8 cellular contexts compared by ENCODE assay signal in genomic region chr1:47424336-47424982, GRCh38. TPM values are rescaled to one million over a fixed set of nuclear protein-coding genes. Genes with fewer than 3 reads are reported as not detected.
A peak's percentile ranks its signal among the peaks of the same experiment; 100 is the strongest.
DNase-seq lines count a peak whose midpoint lies in the region; ATAC-seq and TF ChIP-seq lines count a peak whose summit lies in the region.

No MANE protein-coding gene starts in this region.

- TF ChIP-seq EP300 in SK-N-SH (IDR thresholded peaks at IDR 0.05; ENCODE audit: borderline replicate concordance in 1 of 2, low read depth in 1 of 2, low read length in 1 of 2) = no peak

- intact Hi-C loops in head of caudate nucleus (cut with DNase I) = no loop called here
- intact Hi-C loops in tibial artery (cut with DNase I; ENCODE audit: low total_unique reads) = loop anchor here (10.0 kb wide), 1 partner anchor 230 kb away; the partner anchor contains the start of gene PDZK1IP1

- H2AFZ ChIP-seq in Loucy (ENCODE audit: low read length) (no peak overlapping the region), SK-N-SH (ENCODE audit: low read depth) (no peak overlapping the region)

- POLR2A ChIA-PET in SK-N-SH (lab: Yijun Ruan, JAX) = no interaction called here

- no peaks in the 10 kb centered on the region for H4K20me1 ChIP-seq in Loucy (ENCODE audit: insufficient read depth, low read length, poor library complexity, severe bottlenecking)
- H4K20me1 ChIP-seq in SK-N-SH (ENCODE audit: insufficient read depth) = no peaks in the 10 kb centered on the region

- H3K9ac ChIP-seq in Loucy (ENCODE audit: low read depth, low read length, poor library complexity, severe bottlenecking) = no peak overlapping the region
- H3K9ac ChIP-seq in SK-N-SH = no peak overlapping the region

- H3K36me3 ChIP-seq in Loucy (ENCODE audit: insufficient read depth, low read length) (no peaks in the 10 kb centered on the region), SK-N-SH (replicated peaks in 1 of 2; ENCODE audit: control insufficient read depth in 1 of 2, insufficient read depth in 2 of 2, low read length in 1 of 2) (no peaks in the 10 kb centered on the region), tibial artery (no peaks in the 10 kb centered on the region)

- no peaks in the 10 kb centered on the region for H3F3A ChIP-seq in Loucy (ENCODE audit: low read depth)
- no peaks in the 10 kb centered on the region for H3F3A ChIP-seq in SK-N-SH (replicated peaks; ENCODE audit: insufficient read depth)

- peak; percentile 61 for TF ChIP-seq RAD21 in SK-N-SH (IDR thresholded peaks at IDR 0.05; ENCODE audit: low read length)

- H3K9me2 ChIP-seq in Loucy (replicated peaks; ENCODE audit: low read depth, low read length) (no peaks in the 10 kb centered on the region), SK-N-SH (no peaks in the 10 kb centered on the region)

- CTCF ChIA-PET in SK-N-SH (lab: Yijun Ruan, JAX) = interaction anchor here (0.6 to 28.7 kb wide), 26 partner anchors 10 to 1013 kb away, joined by 3 to 1422 read pairs (median 5); partner anchors contain the start of gene FOXD2

- TF ChIP-seq CTCF in Loucy (conservative IDR thresholded peaks at IDR 0.05; ENCODE audit: low read length) = peak; percentile 84
- peak; percentile 81 for TF ChIP-seq CTCF in SK-N-SH (IDR thresholded peaks at IDR 0.05)
- TF ChIP-seq CTCF in tibial artery (IDR thresholded peaks at IDR 0.05) = peak; percentile 58 to 63

- H3K4me2 ChIP-seq in Loucy (ENCODE audit: low read depth, low read length, poor library complexity, severe bottlenecking) (no peak overlapping the region), SK-N-SH (no peak overlapping the region)

- H3K27me3 ChIP-seq in Loucy (ENCODE audit: insufficient read depth, low read length, poor library complexity, severe bottlenecking) (no peaks in the 10 kb centered on the region), SK-N-SH (ENCODE audit: insufficient read depth) (peaks cover 18% of the 10 kb centered on the region; the same call in 1 of the 2 replicates), tibial artery (no peaks in the 10 kb centered on the region)

- H3K79me2 ChIP-seq in Loucy (ENCODE audit: insufficient read depth, low read length) (no peaks in the 10 kb centered on the region), SK-N-SH (ENCODE audit: insufficient read depth) (no peaks in the 10 kb centered on the region)

- ATAC-seq in GM21619 (IDR thresholded peaks at IDR 0.05; ENCODE audit: unreplicated experiment) (no peak), GM18520 (IDR thresholded peaks at IDR 0.05; ENCODE audit: unreplicated experiment) (no peak)

- H3K4me3 ChIP-seq in Loucy (ENCODE audit: low read length, poor library complexity, severe bottlenecking) (no peak overlapping the region), SK-N-SH (ENCODE audit: low read depth in 2 of 2, low read length in 1 of 2) (no peak overlapping the region), tibial artery (no peak overlapping the region)

- H3K27ac ChIP-seq in SK-N-SH (ENCODE audit: low read depth in 2 of 2, low read length in 1 of 2) = no peak overlapping the region
- H3K27ac ChIP-seq in tibial artery = no peak overlapping the region

- 3% methylated on average over 6 of the region's 6 CpGs for WGBS in SK-N-SH (ENCODE audit: low lambda C conversion rate)

- H3K9me3 ChIP-seq in Loucy (ENCODE audit: insufficient read depth, low read depth, low read length) (no peaks in the 10 kb centered on the region), SK-N-SH (no peaks in the 10 kb centered on the region), tibial artery (no peaks in the 10 kb centered on the region)

- DNase-seq in EH (ENCODE audit: low read depth) = peak; percentile 76
- peak; percentile 65 for DNase-seq in SK-N-SH
- peak in 24 of 42 donors; percentile 5 to 66 (median 36) for DNase-seq in head of caudate nucleus
- peak in 1 of 2 donors; percentile 45 for DNase-seq in tibial artery
- no peak for DNase-seq in T1000 (lab: John Stamatoyannopoulos, UW)

- H3K4me1 ChIP-seq in Loucy (ENCODE audit: insufficient read depth, low read length, poor library complexity, severe bottlenecking) = no peaks in the 10 kb centered on the region
- H3K4me1 ChIP-seq in SK-N-SH (ENCODE audit: control insufficient read depth in 1 of 2, insufficient read depth in 2 of 2, low read depth in 1 of 2, low read length in 1 of 2) = no peaks in the 10 kb centered on the region
- peaks cover 0 to 7% (median 0%) of the 10 kb centered on the region in 4 donors for H3K4me1 ChIP-seq in tibial artery

TF ChIP-seq in SK-N-SH, 30 proteins besides CTCF, POLR2A, EP300 and RAD21:
- no peak for TF ChIP-seq JUND (IDR thresholded peaks at IDR 0.05)
- peak; percentile 36; the same call in 1 of the 2 replicates for TF ChIP-seq GATA2 (CRISPR knock-in tag; IDR thresholded peaks at IDR 0.05)
- TF ChIP-seq SMC3 (IDR thresholded peaks at IDR 0.05; ENCODE audit: low read depth, low read length) = peak; percentile 43; the same call in 1 of the 2 replicates

RNA-seq across cellular contexts. Expression of gene FOXE3, which starts 8.4 kb away (rescaled TPM):
- polyA plus RNA-seq in SK-N-SH (2012; rRNA removed) = not detected in 2 replicates
- polyA plus RNA-seq in SK-N-SH (2012; cell fraction: cytosol; rRNA removed) = not detected in 2 replicates
- 0.10 TPM in 1 of 2 replicates, not detected in the other for polyA plus RNA-seq in SK-N-SH (2012; cell fraction: nucleus; rRNA removed)

RNA-seq across cellular contexts. Expression of gene FOXD2, which starts 13.4 kb away (rescaled TPM):
- not detected in 2 replicates for polyA plus RNA-seq in SK-N-SH (2012; rRNA removed)
- polyA plus RNA-seq in SK-N-SH (2012; cell fraction: cytosol; rRNA removed) = under 0.01 TPM in 1 of 2 replicates, not detected in the other
- not detected in 2 replicates for polyA plus RNA-seq in SK-N-SH (2012; cell fraction: nucleus; rRNA removed)
